In the genomic region with DNA sequence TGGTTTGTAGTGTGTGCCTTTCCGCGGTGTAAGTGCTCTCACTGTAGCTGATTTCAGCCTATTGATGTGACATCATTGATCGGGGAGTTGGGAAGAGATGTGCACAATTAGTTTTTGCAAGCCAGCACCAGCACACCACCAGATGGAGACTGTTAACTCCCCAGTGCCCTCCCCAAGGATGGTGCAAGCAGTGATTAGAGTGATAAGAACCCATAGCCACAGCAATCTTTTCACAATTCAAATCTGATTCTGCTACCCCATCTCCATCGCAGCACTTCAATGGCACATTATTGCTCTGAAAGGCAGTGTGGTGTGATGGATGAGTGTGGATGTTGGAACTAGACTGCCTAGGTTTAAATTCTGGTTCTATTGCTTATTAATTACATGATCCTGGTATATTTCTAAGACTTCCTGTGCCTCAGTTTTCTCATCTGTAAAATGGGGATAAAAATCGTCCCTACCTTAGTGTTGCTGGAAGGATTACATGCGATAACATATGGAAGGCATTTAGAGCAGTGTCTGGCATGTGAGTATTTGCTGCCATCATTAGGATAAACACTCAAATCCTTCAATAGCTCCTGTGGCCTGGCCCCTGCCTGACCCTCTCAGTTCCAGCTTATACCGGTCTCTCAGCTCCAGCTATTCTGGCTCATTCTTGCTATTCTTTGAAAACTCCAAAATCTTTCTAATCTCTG, we compare ENCODE assay signal across 2 cellular contexts.
TF ChIP-seq lines count a peak whose summit lies in the region.

No MANE protein-coding gene starts in this region.

TF ChIP-seq in HEK293, 187 proteins besides CTCF, POLR2A, EP300 and RAD21:
- TF ChIP-seq, protein P1, sequence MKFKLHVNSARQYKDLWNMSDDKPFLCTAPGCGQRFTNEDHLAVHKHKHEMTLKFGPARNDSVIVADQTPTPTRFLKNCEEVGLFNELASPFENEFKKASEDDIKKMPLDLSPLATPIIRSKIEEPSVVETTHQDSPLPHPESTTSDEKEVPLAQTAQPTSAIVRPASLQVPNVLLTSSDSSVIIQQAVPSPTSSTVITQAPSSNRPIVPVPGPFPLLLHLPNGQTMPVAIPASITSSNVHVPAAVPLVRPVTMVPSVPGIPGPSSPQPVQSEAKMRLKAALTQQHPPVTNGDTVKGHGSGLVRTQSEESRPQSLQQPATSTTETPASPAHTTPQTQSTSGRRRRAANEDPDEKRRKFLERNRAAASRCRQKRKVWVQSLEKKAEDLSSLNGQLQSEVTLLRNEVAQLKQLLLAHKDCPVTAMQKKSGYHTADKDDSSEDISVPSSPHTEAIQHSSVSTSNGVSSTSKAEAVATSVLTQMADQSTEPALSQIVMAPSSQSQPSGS (tag by site-specific recombination; IDR thresholded peaks at IDR 0.05; ENCODE audit: low read depth) = 0 out of 2 replicates have a peak, but pooled peaks have one; percentile 36
- TF ChIP-seq, protein P2, sequence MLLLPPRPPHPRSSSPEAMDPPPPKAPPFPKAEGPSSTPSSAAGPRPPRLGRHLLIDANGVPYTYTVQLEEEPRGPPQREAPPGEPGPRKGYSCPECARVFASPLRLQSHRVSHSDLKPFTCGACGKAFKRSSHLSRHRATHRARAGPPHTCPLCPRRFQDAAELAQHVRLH (tag by site-specific recombination; IDR thresholded peaks at IDR 0.05) = no peak; the same call in 1 of the 2 replicates
- no peak for TF ChIP-seq ZNF155 (tag by site-specific recombination; IDR thresholded peaks at IDR 0.05)
- no peak for TF ChIP-seq ZNF138 (tag by site-specific recombination; IDR thresholded peaks at IDR 0.05; ENCODE audit: borderline replicate concordance)
- TF ChIP-seq ZSCAN23 (tag by site-specific recombination; IDR thresholded peaks at IDR 0.05) = no peak
- TF ChIP-seq ZBTB21 (tag by site-specific recombination; IDR thresholded peaks at IDR 0.05) = no peak
- no peak for TF ChIP-seq ZNF560 (tag by site-specific recombination; IDR thresholded peaks at IDR 0.05; ENCODE audit: borderline replicate concordance)
- no peak for TF ChIP-seq ZXDB (tag by site-specific recombination; IDR thresholded peaks at IDR 0.05)

TF ChIP-seq in K562, 482 proteins besides CTCF, POLR2A, EP300 and RAD21 (continues in another document):
- TF ChIP-seq TCF7 (IDR thresholded peaks at IDR 0.05; ENCODE audit: borderline replicate concordance) (no peak), JUN (IDR thresholded peaks at IDR 0.05; ENCODE audit: borderline replicate concordance, low read depth, low read length) (no peak), JUN (CRISPR knock-in tag; IDR thresholded peaks at IDR 0.05; ENCODE audit: borderline replicate concordance) (no peak), SRSF3 (IDR thresholded peaks at IDR 0.05; ENCODE audit: insufficient read depth, low read length) (no peak), MED1 (CRISPR knock-in tag; IDR thresholded peaks at IDR 0.05; ENCODE audit: borderline replicate concordance) (no peak), EP400 (IDR thresholded peaks at IDR 0.05) (no peak), CBFA2T2 (conservative IDR thresholded peaks at IDR 0.05) (no peak), SREBF1 (IDR thresholded peaks at IDR 0.05; ENCODE audit: borderline replicate concordance, low read depth, low read length) (no peak), GABPB1 (CRISPR knock-in tag; IDR thresholded peaks at IDR 0.05) (0 out of 2 replicates have a peak, but pooled peaks have one; percentile 22), BCOR (IDR thresholded peaks at IDR 0.05) (peak; percentile 95), ZNF79 (CRISPR knock-in tag; IDR thresholded peaks at IDR 0.05; ENCODE audit: low read depth) (no peak), TFAM (CRISPR knock-in tag; conservative IDR thresholded peaks at IDR 0.05) (no peak), KDM4B (IDR thresholded peaks at IDR 0.05; ENCODE audit: borderline replicate concordance in 2 of 2, low read depth in 1 of 2) (no peak), FOXJ2 (tag; IDR thresholded peaks at IDR 0.05) (no peak), ADNP (tag; IDR thresholded peaks at IDR 0.05) (peak; percentile 93), ZNF561 (CRISPR knock-in tag; conservative IDR thresholded peaks at IDR 0.05) (no peak), U2AF2 (optimal IDR thresholded peaks at IDR 0.05; ENCODE audit: low read depth, low read length) (no peak), RFX7 (CRISPR knock-in tag; IDR thresholded peaks at IDR 0.05) (no peak), KLF6 (CRISPR knock-in tag; IDR thresholded peaks at IDR 0.05; ENCODE audit: borderline replicate concordance) (no peak), KAT2B (IDR thresholded peaks at IDR 0.05; ENCODE audit: low read depth, low read length) (no peak), KDM1A (IDR thresholded peaks at IDR 0.05) (peak; percentile 71 to 84), HIVEP1 (CRISPR knock-in tag; IDR thresholded peaks at IDR 0.05) (no peak), GATA2 (CRISPR knock-in tag; IDR thresholded peaks at IDR 0.05) (0 out of 2 replicates have a peak, but pooled peaks have one; percentile 22), ZNF766 (CRISPR knock-in tag; conservative IDR thresholded peaks at IDR 0.05) (no peak), EHMT2 (IDR thresholded peaks at IDR 0.05) (no peak), ZNF551 (CRISPR knock-in tag; IDR thresholded peaks at IDR 0.05) (no peak), NCOA1 (IDR thresholded peaks at IDR 0.05; ENCODE audit: low read depth) (no peak), PPARD (CRISPR knock-in tag; IDR thresholded peaks at IDR 0.05) (no peak), MTA1 (IDR thresholded peaks at IDR 0.05; ENCODE audit: borderline replicate concordance) (no peak), ZNF23 (CRISPR knock-in tag; IDR thresholded peaks at IDR 0.05) (no peak), PHB2 (IDR thresholded peaks at IDR 0.05; ENCODE audit: low read depth) (no peak), KDM2B (CRISPR knock-in tag; IDR thresholded peaks at IDR 0.05) (no peak), BMI1 (IDR thresholded peaks at IDR 0.05; ENCODE audit: low read length) (no peak), ZFP1 (CRISPR knock-in tag; IDR thresholded peaks at IDR 0.05) (no peak), SRF (CRISPR knock-in tag; IDR thresholded peaks at IDR 0.05) (no peak), POLR2H (tag; IDR thresholded peaks at IDR 0.05; ENCODE audit: low read depth) (no peak), NCOR1 (IDR thresholded peaks at IDR 0.05) (no peak), PRMT5 (CRISPR knock-in tag; IDR thresholded peaks at IDR 0.05) (no peak), POLR3A (IDR thresholded peaks at IDR 0.05; ENCODE audit: borderline replicate concordance, extremely low read depth, insufficient read depth, insufficient read length) (no peak), ZEB2 (IDR thresholded peaks at IDR 0.05) (no peak), RBM17 (IDR thresholded peaks at IDR 0.05; ENCODE audit: borderline replicate concordance, low read depth, low read length) (no peak), ZNF143 (CRISPR knock-in tag; IDR thresholded peaks at IDR 0.05) (no peak)
- TF ChIP-seq, protein P3, sequence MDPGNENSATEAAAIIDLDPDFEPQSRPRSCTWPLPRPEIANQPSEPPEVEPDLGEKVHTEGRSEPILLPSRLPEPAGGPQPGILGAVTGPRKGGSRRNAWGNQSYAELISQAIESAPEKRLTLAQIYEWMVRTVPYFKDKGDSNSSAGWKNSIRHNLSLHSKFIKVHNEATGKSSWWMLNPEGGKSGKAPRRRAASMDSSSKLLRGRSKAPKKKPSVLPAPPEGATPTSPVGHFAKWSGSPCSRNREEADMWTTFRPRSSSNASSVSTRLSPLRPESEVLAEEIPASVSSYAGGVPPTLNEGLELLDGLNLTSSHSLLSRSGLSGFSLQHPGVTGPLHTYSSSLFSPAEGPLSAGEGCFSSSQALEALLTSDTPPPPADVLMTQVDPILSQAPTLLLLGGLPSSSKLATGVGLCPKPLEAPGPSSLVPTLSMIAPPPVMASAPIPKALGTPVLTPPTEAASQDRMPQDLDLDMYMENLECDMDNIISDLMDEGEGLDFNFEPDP (CRISPR knock-in tag; IDR thresholded peaks at IDR 0.05) = no peak
- TF ChIP-seq, protein P4, sequence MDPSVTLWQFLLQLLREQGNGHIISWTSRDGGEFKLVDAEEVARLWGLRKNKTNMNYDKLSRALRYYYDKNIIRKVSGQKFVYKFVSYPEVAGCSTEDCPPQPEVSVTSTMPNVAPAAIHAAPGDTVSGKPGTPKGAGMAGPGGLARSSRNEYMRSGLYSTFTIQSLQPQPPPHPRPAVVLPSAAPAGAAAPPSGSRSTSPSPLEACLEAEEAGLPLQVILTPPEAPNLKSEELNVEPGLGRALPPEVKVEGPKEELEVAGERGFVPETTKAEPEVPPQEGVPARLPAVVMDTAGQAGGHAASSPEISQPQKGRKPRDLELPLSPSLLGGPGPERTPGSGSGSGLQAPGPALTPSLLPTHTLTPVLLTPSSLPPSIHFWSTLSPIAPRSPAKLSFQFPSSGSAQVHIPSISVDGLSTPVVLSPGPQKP (CRISPR knock-in tag; IDR thresholded peaks at IDR 0.05) = no peak
- TF ChIP-seq, protein P5, sequence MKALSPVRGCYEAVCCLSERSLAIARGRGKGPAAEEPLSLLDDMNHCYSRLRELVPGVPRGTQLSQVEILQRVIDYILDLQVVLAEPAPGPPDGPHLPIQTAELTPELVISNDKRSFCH (CRISPR knock-in tag; IDR thresholded peaks at IDR 0.05) = no peak
- TF ChIP-seq, protein P5 (tag; IDR thresholded peaks at IDR 0.05) = no peak
- TF ChIP-seq, protein P6, sequence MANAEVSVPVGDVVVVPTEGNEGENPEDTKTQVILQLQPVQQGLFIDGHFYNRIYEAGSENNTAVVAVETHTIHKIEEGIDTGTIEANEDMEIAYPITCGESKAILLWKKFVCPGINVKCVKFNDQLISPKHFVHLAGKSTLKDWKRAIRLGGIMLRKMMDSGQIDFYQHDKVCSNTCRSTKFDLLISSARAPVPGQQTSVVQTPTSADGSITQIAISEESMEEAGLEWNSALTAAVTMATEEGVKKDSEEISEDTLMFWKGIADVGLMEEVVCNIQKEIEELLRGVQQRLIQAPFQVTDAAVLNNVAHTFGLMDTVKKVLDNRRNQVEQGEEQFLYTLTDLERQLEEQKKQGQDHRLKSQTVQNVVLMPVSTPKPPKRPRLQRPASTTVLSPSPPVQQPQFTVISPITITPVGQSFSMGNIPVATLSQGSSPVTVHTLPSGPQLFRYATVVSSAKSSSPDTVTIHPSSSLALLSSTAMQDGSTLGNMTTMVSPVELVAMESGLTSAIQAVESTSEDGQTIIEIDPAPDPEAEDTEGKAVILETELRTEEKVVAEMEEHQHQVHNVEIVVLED (CRISPR knock-in tag; IDR thresholded peaks at IDR 0.05) = no peak
- TF ChIP-seq, protein P7, sequence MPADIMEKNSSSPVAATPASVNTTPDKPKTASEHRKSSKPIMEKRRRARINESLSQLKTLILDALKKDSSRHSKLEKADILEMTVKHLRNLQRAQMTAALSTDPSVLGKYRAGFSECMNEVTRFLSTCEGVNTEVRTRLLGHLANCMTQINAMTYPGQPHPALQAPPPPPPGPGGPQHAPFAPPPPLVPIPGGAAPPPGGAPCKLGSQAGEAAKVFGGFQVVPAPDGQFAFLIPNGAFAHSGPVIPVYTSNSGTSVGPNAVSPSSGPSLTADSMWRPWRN (IDR thresholded peaks at IDR 0.05; ENCODE audit: low read depth) = no peak
- TF ChIP-seq, protein P8, sequence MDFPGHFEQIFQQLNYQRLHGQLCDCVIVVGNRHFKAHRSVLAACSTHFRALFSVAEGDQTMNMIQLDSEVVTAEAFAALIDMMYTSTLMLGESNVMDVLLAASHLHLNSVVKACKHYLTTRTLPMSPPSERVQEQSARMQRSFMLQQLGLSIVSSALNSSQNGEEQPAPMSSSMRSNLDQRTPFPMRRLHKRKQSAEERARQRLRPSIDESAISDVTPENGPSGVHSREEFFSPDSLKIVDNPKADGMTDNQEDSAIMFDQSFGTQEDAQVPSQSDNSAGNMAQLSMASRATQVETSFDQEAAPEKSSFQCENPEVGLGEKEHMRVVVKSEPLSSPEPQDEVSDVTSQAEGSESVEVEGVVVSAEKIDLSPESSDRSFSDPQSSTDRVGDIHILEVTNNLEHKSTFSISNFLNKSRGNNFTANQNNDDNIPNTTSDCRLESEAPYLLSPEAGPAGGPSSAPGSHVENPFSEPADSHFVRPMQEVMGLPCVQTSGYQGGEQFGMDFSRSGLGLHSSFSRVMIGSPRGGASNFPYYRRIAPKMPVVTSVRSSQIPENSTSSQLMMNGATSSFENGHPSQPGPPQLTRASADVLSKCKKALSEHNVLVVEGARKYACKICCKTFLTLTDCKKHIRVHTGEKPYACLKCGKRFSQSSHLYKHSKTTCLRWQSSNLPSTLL (IDR thresholded peaks at IDR 0.05) = no peak
- TF ChIP-seq, protein P9, sequence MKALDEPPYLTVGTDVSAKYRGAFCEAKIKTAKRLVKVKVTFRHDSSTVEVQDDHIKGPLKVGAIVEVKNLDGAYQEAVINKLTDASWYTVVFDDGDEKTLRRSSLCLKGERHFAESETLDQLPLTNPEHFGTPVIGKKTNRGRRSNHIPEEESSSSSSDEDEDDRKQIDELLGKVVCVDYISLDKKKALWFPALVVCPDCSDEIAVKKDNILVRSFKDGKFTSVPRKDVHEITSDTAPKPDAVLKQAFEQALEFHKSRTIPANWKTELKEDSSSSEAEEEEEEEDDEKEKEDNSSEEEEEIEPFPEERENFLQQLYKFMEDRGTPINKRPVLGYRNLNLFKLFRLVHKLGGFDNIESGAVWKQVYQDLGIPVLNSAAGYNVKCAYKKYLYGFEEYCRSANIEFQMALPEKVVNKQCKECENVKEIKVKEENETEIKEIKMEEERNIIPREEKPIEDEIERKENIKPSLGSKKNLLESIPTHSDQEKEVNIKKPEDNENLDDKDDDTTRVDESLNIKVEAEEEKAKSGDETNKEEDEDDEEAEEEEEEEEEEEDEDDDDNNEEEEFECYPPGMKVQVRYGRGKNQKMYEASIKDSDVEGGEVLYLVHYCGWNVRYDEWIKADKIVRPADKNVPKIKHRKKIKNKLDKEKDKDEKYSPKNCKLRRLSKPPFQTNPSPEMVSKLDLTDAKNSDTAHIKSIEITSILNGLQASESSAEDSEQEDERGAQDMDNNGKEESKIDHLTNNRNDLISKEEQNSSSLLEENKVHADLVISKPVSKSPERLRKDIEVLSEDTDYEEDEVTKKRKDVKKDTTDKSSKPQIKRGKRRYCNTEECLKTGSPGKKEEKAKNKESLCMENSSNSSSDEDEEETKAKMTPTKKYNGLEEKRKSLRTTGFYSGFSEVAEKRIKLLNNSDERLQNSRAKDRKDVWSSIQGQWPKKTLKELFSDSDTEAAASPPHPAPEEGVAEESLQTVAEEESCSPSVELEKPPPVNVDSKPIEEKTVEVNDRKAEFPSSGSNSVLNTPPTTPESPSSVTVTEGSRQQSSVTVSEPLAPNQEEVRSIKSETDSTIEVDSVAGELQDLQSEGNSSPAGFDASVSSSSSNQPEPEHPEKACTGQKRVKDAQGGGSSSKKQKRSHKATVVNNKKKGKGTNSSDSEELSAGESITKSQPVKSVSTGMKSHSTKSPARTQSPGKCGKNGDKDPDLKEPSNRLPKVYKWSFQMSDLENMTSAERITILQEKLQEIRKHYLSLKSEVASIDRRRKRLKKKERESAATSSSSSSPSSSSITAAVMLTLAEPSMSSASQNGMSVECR (CRISPR knock-in tag; IDR thresholded peaks at IDR 0.05) = no peak
- TF ChIP-seq, protein P10, sequence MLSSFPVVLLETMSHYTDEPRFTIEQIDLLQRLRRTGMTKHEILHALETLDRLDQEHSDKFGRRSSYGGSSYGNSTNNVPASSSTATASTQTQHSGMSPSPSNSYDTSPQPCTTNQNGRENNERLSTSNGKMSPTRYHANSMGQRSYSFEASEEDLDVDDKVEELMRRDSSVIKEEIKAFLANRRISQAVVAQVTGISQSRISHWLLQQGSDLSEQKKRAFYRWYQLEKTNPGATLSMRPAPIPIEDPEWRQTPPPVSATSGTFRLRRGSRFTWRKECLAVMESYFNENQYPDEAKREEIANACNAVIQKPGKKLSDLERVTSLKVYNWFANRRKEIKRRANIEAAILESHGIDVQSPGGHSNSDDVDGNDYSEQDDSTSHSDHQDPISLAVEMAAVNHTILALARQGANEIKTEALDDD (IDR thresholded peaks at IDR 0.05) = no peak
